20 cellular contexts compared by ENCODE assay signal in genomic region chr1:24890861-24891260, GRCh38. TPM values are rescaled to one million over a fixed set of nuclear protein-coding genes. Genes with fewer than 3 reads are reported as not detected.
"Had no signal": no experiment of that assay in that cellular context is flagged by ENCODE, and none has a peak within 500 bp of the region (broad histone marks: within the 10 kb centered on the region; RNA-seq: fewer than 3 reads in every experiment).

No MANE protein-coding gene starts in this region.

- H3K27ac Mint-ChIP-seq: activated naive CD4-positive, alpha-beta T cell treated with anti-CD3 and anti-CD28 coated beads, Interleukin-2, amount 10 ng/mL, durations not matched to agents 7 days and 5 days; effector memory CD8-positive, alpha-beta T cell; nephron progenitor cell had no signal

- H3K27ac ChIP-seq: ascending aorta, esophagus squamous epithelium, lower lobe of right lung, thyroid gland, uterus had no signal

- H3K27me3 Mint-ChIP-seq: central memory CD8-positive, alpha-beta T cell had no signal

- DNase-seq: activated CD4-positive, alpha-beta T cell treated with anti-CD3 and anti-CD28 coated beads, Interleukin-2, amount 50 U/mL, for 1 hour; activated effector memory CD4-positive, alpha-beta T cell treated with Interleukin-2 at 50 U/mL for 16 hours; dermis blood vessel endothelial cell; effector memory CD8-positive, alpha-beta T cell; esophagus squamous epithelium; hippocampal formation; left colon; lower lobe of right lung; midbrain; nephron progenitor cell; nucleus accumbens; stimulated activated naive CD4-positive, alpha-beta T cell; T-helper 1 cell; thyroid gland; uterus had no signal

- H3K4me3 Mint-ChIP-seq: activated naive CD4-positive, alpha-beta T cell treated with anti-CD3 and anti-CD28 coated beads, Interleukin-2, amount 10 ng/mL, durations not matched to agents 7 days and 5 days; central memory CD8-positive, alpha-beta T cell; effector memory CD8-positive, alpha-beta T cell; nephron progenitor cell had no signal

- H3K9me3 ChIP-seq: ascending aorta, lower lobe of right lung, thyroid gland, uterus had no signal

- H3K4me1 ChIP-seq: ascending aorta, esophagus squamous epithelium, lower lobe of right lung, uterus had no signal

- H3K4me1 Mint-ChIP-seq: activated naive CD4-positive, alpha-beta T cell treated with anti-CD3 and anti-CD28 coated beads, Interleukin-2, amount 10 ng/mL, durations not matched to agents 7 days and 5 days; central memory CD8-positive, alpha-beta T cell; nephron progenitor cell had no signal

- H3K27me3 ChIP-seq: ascending aorta, thyroid gland, uterus had no signal

- H3K36me3 ChIP-seq: ascending aorta, esophagus squamous epithelium, lower lobe of right lung, thyroid gland, uterus had no signal

- ATAC-seq: activated CD4-positive, CD25-positive, alpha-beta regulatory T cell treated with anti-CD3 and anti-CD28 coated beads, Interleukin-2, amount 50 U/mL, for 24 hours; effector memory CD8-positive, alpha-beta T cell; lower lobe of right lung had no signal

- H3K4me3 ChIP-seq: ascending aorta, esophagus squamous epithelium, lower lobe of right lung, thyroid gland, uterus had no signal

RNA-seq across cellular contexts. Expression of gene RUNX3, which starts 39.2 kb away (rescaled TPM):
- total RNA-seq: dermis blood vessel endothelial cell, myocyte had no signal
